1 cellular context compared by ENCODE assay signal in the genomic region with DNA sequence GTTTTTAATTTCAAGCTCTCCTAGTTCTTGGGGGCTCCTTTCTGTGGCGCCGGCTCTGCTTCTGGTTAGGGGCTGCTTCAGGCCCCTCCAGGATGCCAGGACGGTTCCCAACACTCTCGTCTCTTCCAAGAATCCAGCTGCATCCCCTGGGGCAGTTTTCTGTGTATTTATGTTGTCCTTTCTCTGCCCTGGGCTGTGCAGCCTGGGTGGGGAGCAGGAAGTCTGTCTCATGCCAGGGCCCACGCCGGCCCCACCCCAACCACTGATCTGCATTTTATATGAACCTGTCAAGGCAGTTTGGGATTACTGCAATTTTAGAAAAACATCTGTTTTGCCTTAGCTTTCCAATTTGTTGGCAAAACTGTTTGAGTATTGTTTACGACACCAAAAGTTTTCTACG.
TF ChIP-seq lines count a peak whose summit lies in the region.

No MANE protein-coding gene starts in this region.

TF ChIP-seq in GM23338, 12 proteins besides CTCF, POLR2A, EP300 and RAD21 (continued from another document):
- TF ChIP-seq, protein P1, sequence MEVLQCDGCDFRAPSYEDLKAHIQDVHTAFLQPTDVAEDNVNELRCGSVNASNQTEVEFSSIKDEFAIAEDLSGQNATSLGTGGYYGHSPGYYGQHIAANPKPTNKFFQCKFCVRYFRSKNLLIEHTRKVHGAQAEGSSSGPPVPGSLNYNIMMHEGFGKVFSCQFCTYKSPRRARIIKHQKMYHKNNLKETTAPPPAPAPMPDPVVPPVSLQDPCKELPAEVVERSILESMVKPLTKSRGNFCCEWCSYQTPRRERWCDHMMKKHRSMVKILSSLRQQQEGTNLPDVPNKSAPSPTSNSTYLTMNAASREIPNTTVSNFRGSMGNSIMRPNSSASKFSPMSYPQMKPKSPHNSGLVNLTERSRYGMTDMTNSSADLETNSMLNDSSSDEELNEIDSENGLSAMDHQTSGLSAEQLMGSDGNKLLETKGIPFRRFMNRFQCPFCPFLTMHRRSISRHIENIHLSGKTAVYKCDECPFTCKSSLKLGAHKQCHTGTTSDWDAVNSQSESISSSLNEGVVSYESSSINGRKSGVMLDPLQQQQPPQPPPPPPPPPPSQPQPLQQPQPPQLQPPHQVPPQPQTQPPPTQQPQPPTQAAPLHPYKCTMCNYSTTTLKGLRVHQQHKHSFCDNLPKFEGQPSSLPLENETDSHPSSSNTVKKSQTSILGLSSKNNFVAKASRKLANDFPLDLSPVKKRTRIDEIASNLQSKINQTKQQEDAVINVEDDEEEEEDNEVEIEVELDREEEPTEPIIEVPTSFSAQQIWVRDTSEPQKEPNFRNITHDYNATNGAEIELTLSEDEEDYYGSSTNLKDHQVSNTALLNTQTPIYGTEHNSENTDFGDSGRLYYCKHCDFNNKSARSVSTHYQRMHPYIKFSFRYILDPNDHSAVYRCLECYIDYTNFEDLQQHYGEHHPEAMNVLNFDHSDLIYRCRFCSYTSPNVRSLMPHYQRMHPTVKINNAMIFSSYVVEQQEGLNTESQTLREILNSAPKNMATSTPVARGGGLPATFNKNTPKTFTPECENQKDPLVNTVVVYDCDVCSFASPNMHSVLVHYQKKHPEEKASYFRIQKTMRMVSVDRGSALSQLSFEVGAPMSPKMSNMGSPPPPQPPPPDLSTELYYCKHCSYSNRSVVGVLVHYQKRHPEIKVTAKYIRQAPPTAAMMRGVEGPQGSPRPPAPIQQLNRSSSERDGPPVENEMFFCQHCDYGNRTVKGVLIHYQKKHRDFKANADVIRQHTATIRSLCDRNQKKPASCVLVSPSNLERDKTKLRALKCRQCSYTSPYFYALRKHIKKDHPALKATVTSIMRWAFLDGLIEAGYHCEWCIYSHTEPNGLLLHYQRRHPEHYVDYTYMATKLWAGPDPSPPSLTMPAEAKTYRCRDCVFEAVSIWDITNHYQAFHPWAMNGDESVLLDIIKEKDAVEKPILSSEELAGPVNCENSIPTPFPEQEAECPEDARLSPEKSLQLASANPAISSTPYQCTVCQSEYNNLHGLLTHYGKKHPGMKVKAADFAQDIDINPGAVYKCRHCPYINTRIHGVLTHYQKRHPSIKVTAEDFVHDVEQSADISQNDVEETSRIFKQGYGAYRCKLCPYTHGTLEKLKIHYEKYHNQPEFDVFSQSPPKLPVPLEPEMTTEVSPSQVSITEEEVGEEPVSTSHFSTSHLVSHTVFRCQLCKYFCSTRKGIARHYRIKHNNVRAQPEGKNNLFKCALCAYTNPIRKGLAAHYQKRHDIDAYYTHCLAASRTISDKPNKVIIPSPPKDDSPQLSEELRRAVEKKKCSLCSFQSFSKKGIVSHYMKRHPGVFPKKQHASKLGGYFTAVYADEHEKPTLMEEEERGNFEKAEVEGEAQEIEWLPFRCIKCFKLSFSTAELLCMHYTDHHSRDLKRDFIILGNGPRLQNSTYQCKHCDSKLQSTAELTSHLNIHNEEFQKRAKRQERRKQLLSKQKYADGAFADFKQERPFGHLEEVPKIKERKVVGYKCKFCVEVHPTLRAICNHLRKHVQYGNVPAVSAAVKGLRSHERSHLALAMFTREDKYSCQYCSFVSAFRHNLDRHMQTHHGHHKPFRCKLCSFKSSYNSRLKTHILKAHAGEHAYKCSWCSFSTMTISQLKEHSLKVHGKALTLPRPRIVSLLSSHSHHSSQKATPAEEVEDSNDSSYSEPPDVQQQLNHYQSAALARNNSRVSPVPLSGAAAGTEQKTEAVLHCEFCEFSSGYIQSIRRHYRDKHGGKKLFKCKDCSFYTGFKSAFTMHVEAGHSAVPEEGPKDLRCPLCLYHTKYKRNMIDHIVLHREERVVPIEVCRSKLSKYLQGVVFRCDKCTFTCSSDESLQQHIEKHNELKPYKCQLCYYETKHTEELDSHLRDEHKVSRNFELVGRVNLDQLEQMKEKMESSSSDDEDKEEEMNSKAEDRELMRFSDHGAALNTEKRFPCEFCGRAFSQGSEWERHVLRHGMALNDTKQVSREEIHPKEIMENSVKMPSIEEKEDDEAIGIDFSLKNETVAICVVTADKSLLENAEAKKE (CRISPR knock-in tag; IDR thresholded peaks at IDR 0.05): no peak
- no peak for TF ChIP-seq ETS1 (IDR thresholded peaks at IDR 0.05)
- no peak for TF ChIP-seq STAT1 (IDR thresholded peaks at IDR 0.05; ENCODE audit: unreplicated experiment)
- no peak for TF ChIP-seq EZH2 (IDR thresholded peaks at IDR 0.05; ENCODE audit: low read depth, unreplicated experiment)
- TF ChIP-seq ZNF114 (CRISPR knock-in tag; IDR thresholded peaks at IDR 0.05): no peak
- TF ChIP-seq POLR2AphosphoS5 (IDR thresholded peaks at IDR 0.05; ENCODE audit: low read depth): no peak
- no peak for TF ChIP-seq REST (IDR thresholded peaks at IDR 0.05; ENCODE audit: unreplicated experiment)
- no peak for TF ChIP-seq NANOG (IDR thresholded peaks at IDR 0.05; ENCODE audit: borderline replicate concordance)
